ENCODE assay signal across 23 cellular contexts in the genomic region with DNA sequence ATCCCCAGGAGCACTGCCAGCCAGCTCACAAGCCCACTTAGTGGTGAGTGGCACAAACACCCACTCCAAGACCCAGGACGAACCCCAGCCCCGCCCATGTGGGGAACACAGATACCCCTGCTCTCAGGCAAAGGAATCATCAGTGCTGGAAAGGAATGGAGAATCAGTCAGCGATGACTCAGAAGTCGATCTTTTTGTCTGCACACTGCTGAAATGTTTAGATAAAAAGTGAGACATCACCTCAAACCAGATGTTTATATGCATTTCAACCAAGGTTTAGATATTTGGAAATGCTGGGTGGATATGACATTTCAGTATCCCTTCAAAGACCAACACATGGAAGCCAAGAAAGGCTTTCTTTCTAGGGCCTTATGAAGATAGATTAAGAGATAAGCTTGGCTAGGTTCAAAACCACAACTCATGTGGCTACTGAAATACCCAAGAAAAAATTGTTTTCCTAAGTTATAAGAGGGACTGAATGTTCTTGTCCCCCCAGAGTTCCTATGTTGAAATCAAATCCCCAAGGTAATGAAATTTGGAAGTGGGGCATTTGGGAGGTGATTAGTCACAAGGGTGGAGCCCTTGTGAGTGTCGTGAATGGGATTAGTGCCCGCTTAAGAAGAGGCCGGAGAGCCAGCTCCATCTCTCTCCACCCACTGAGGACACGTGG. TPM values are rescaled to one million over a fixed set of nuclear protein-coding genes. Genes with fewer than 3 reads are reported as not detected.
DNase-seq lines count a peak whose midpoint lies in the region; ATAC-seq and TF ChIP-seq lines count a peak whose summit lies in the region.
"Had no signal": no experiment of that assay in that cellular context is flagged by ENCODE, and none has a peak within 500 bp of the region (broad histone marks: within the 10 kb centered on the region; RNA-seq: fewer than 3 reads in every experiment).

No MANE protein-coding gene starts in this region.

- no peaks in the 10 kb centered on the region for H3K9me3 Mint-ChIP-seq in progenitor cell of endocrine pancreas (ENCODE audit: low read depth)
- H3K9me3 Mint-ChIP-seq: memory B cell; natural killer cell treated with Interleukin-12 subunit alpha and Interleukin-12 subunit beta and Interleukin-15 and Interleukin-18, amount 100 ng/mL, for 72 hours; stimulated activated effector memory CD8-positive, alpha-beta T cell treated with anti-CD3 and anti-CD28 coated beads, Interleukin-12 subunit alpha, Interleukin-12 subunit beta, amount 100 ng/mL, for 72 hours had no signal

- DNase-seq in NCI-H82 (lab: John Stamatoyannopoulos, UW) = peak; percentile 7
- no peak for DNase-seq in NCI-H82 treated with DMSO at 0.1 percent for 48 hours (lab: John Stamatoyannopoulos, UW; ENCODE audit: unreplicated experiment)
- peak; percentile 23 for DNase-seq in amniotic epithelial cell (ENCODE audit: low read depth)
- peak; percentile 89 for DNase-seq in fibroblast of the conjunctiva (ENCODE audit: low read depth)
- no peak for DNase-seq in NCI-H1436 treated with DMSO at 0.1 percent for 48 hours (lab: John Stamatoyannopoulos, UW)
- DNase-seq in progenitor cell of endocrine pancreas (ENCODE audit: low spot score, unreplicated experiment) = no peak
- no peak for DNase-seq in RKO (ENCODE audit: low spot score)
- DNase-seq: 8988T; activated CD4-positive, alpha-beta T cell treated with anti-CD3 and anti-CD28 coated beads for 1 hour; adrenal gland; CD4-positive, CD25-positive, alpha-beta regulatory T cell; DMS79 treated with DMSO at 0.1 percent for 48 hours; H7; heart left ventricle; NCI-H1694; NCI-H345; SJCRH30 had no signal

- no peak for TF ChIP-seq CTCF in progenitor cell of endocrine pancreas (IDR thresholded peaks at IDR 0.05; ENCODE audit: unreplicated experiment)

- no peak for ATAC-seq in GM18867 (IDR thresholded peaks at IDR 0.05; ENCODE audit: unreplicated experiment)
- ATAC-seq: heart left ventricle; natural killer cell treated with Interleukin-12 subunit alpha and Interleukin-12 subunit beta and Interleukin-15 and Interleukin-18, amount 100 ng/mL, for 72 hours; stimulated activated effector memory CD8-positive, alpha-beta T cell treated with anti-CD3 and anti-CD28 coated beads, Interleukin-12 subunit alpha, Interleukin-12 subunit beta, amount 100 ng/mL, for 72 hours had no signal

- H3K27ac Mint-ChIP-seq in progenitor cell of endocrine pancreas = no peak overlapping the region
- H3K27ac Mint-ChIP-seq: CD4-positive, CD25-positive, alpha-beta regulatory T cell; memory B cell; natural killer cell treated with Interleukin-12 subunit alpha and Interleukin-12 subunit beta and Interleukin-15 and Interleukin-18, amount 100 ng/mL, for 72 hours; stimulated activated effector memory CD8-positive, alpha-beta T cell treated with anti-CD3 and anti-CD28 coated beads, Interleukin-12 subunit alpha, Interleukin-12 subunit beta, amount 100 ng/mL, for 72 hours had no signal

- no peak overlapping the region for H3K4me3 Mint-ChIP-seq in progenitor cell of endocrine pancreas (ENCODE audit: low read depth)
- H3K4me3 Mint-ChIP-seq: memory B cell; natural killer cell treated with Interleukin-12 subunit alpha and Interleukin-12 subunit beta and Interleukin-15 and Interleukin-18, amount 100 ng/mL, for 72 hours; stimulated activated effector memory CD8-positive, alpha-beta T cell treated with anti-CD3 and anti-CD28 coated beads, Interleukin-12 subunit alpha, Interleukin-12 subunit beta, amount 100 ng/mL, for 72 hours had no signal

- peaks cover 33% of the 10 kb centered on the region for H3K27me3 Mint-ChIP-seq in progenitor cell of endocrine pancreas

- H3K36me3 Mint-ChIP-seq in progenitor cell of endocrine pancreas (ENCODE audit: insufficient read depth) = no peaks in the 10 kb centered on the region
- H3K36me3 Mint-ChIP-seq: CD4-positive, CD25-positive, alpha-beta regulatory T cell; memory B cell; natural killer cell treated with Interleukin-12 subunit alpha and Interleukin-12 subunit beta and Interleukin-15 and Interleukin-18, amount 100 ng/mL, for 72 hours; stimulated activated effector memory CD8-positive, alpha-beta T cell treated with anti-CD3 and anti-CD28 coated beads, Interleukin-12 subunit alpha, Interleukin-12 subunit beta, amount 100 ng/mL, for 72 hours had no signal

- H3K4me1 Mint-ChIP-seq in progenitor cell of endocrine pancreas (ENCODE audit: low read depth) = peaks cover 14% of the 10 kb centered on the region
- H3K4me1 Mint-ChIP-seq: CD4-positive, CD25-positive, alpha-beta regulatory T cell; memory B cell; stimulated activated effector memory CD8-positive, alpha-beta T cell treated with anti-CD3 and anti-CD28 coated beads, Interleukin-12 subunit alpha, Interleukin-12 subunit beta, amount 100 ng/mL, for 72 hours had no signal

RNA-seq across cellular contexts. Expression of gene POU3F3, which starts 43.7 kb away (rescaled TPM):
- not detected in 2 replicates for total RNA-seq in progenitor cell of endocrine pancreas
- total RNA-seq: CD4-positive, CD25-positive, alpha-beta regulatory T cell; endothelial cell of umbilical vein; H7; natural killer cell treated with Interleukin-12 subunit alpha and Interleukin-12 subunit beta and Interleukin-15 and Interleukin-18, amount 100 ng/mL, for 72 hours; T-helper 2 cell treated with Interferon-gamma antibody and Interleukin-4, amounts not matched to agents 100 ng/mL and 5 ng/mL, for 36 hours had no signal

Comparison
In these comparisons a context has a peak if more than half of its experiments do, and no peak if none do; other contexts are left out.
1. DNase-seq: peak in NCI-H82 (single experiment), amniotic epithelial cell (single experiment) and fibroblast of the conjunctiva (single experiment); none in NCI-H82 treated with DMSO at 0.1 percent for 48 hours (single experiment), NCI-H1436 treated with DMSO at 0.1 percent for 48 hours (single experiment), progenitor cell of endocrine pancreas (single experiment) and RKO (single experiment).